ENCODE assay signal across 8 cellular contexts in the genomic region with DNA sequence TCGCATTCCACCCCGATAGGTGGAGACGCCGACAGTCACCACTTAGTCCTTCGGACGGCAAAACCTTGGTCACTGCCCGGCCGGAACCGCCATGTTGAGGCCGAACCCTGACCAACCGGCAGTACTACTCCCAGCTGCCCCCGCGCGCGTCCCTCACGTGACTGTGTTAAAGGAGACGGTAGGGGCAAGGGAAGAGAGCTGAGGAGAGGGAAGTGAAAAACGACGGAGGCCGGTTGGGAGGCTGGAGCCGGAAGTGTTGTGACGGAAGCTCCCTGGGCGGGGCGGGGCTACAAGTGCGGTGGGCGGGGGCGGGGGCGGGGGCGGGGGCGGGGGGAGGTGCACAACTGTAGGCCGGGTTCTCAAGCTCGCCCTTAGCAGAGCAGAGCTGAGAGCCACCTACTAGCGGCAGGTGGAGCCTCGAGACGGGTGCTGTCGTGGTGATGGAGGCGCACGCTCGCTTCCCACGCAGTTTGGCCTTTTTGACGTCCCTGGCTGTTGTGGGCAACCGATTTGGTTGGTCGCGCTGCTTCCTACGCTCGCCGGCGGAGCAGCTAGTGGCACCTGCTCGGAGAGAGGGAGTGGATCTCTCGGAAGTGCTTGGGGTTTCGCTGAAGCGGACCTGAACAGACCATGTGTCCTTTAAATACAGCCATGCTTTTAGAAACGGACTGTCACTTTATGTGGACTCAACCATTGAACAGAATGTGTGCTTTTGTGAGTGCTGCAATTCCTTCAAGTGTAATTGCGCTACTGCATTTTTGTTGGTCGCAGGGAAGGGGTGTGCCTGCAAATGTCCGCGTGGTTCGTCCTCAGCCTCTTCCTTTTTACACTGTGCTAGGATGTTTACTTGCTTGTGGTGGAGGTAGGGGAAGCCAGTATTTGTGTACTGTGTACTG. TPM values are rescaled to one million over a fixed set of nuclear protein-coding genes. Genes with fewer than 3 reads are reported as not detected.
A peak's percentile ranks its signal among the peaks of the same experiment; 100 is the strongest.
DNase-seq lines count a peak whose midpoint lies in the region; TF ChIP-seq lines count a peak whose summit lies in the region.

A gene with protein sequence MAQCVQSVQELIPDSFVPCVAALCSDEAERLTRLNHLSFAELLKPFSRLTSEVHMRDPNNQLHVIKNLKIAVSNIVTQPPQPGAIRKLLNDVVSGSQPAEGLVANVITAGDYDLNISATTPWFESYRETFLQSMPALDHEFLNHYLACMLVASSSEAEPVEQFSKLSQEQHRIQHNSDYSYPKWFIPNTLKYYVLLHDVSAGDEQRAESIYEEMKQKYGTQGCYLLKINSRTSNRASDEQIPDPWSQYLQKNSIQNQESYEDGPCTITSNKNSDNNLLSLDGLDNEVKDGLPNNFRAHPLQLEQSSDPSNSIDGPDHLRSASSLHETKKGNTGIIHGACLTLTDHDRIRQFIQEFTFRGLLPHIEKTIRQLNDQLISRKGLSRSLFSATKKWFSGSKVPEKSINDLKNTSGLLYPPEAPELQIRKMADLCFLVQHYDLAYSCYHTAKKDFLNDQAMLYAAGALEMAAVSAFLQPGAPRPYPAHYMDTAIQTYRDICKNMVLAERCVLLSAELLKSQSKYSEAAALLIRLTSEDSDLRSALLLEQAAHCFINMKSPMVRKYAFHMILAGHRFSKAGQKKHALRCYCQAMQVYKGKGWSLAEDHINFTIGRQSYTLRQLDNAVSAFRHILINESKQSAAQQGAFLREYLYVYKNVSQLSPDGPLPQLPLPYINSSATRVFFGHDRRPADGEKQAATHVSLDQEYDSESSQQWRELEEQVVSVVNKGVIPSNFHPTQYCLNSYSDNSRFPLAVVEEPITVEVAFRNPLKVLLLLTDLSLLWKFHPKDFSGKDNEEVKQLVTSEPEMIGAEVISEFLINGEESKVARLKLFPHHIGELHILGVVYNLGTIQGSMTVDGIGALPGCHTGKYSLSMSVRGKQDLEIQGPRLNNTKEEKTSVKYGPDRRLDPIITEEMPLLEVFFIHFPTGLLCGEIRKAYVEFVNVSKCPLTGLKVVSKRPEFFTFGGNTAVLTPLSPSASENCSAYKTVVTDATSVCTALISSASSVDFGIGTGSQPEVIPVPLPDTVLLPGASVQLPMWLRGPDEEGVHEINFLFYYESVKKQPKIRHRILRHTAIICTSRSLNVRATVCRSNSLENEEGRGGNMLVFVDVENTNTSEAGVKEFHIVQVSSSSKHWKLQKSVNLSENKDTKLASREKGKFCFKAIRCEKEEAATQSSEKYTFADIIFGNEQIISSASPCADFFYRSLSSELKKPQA (N-terminal part only) (minus strand): TSS at position 130 of the 896 bp plus-strand sequence. CDS start 364 bp downstream, outside the sequence.

- peaks cover 20% of the 10 kb centered on the region for H3F3A ChIP-seq in MM.1S (ENCODE audit: insufficient read depth, low read length)
- H3F3A ChIP-seq in neural progenitor cell (ENCODE audit: low read depth) = peaks cover 9% of the 10 kb centered on the region

- peak within 1 kb of the TSS; percentile 98 for H2AFZ ChIP-seq in MM.1S (ENCODE audit: low read length)
- H2AFZ ChIP-seq in neural progenitor cell (replicated peaks) = peak within 1 kb of the TSS; percentile 98

- in situ Hi-C loops in HAP-1 (cut with MboI; ENCODE audit: low sequenced_read_pairs) = no loop called here

- H3K27me3 ChIP-seq in HAP-1 (ENCODE audit: low read depth) = no peaks in the 10 kb centered on the region
- H3K27me3 ChIP-seq in MM.1S (replicated peaks; ENCODE audit: insufficient read depth, low read length) = no peaks in the 10 kb centered on the region
- H3K27me3 ChIP-seq in neural progenitor cell = no peaks in the 10 kb centered on the region

- H3K9me3 ChIP-seq in HAP-1 = no peaks in the 10 kb centered on the region
- no peaks in the 10 kb centered on the region for H3K9me3 ChIP-seq in MM.1S (replicated peaks; ENCODE audit: insufficient read depth, low read length)
- H3K9me3 ChIP-seq in neural progenitor cell (ENCODE audit: low read depth) = no peaks in the 10 kb centered on the region

- TF ChIP-seq CTCF in MM.1S (IDR thresholded peaks at IDR 0.05; ENCODE audit: low read length) (no peak), foreskin fibroblast (IDR thresholded peaks at IDR 0.05; ENCODE audit: low read depth, low read length) (no peak), neural progenitor cell (IDR thresholded peaks at IDR 0.05) (no peak)

- H3K4me2 ChIP-seq in MM.1S (ENCODE audit: low read depth, low read length) (peak within 1 kb of the TSS; percentile 84), neural progenitor cell (peak within 1 kb of the TSS; percentile 90)

- H3K4me1 ChIP-seq in HAP-1 = peaks cover 20% of the 10 kb centered on the region
- H3K4me1 ChIP-seq in MM.1S (ENCODE audit: low read length) = 0 out of 2 replicates have a peak, but pooled peaks cover 3% of the 10 kb centered on the region
- H3K4me1 ChIP-seq in neural progenitor cell = peaks cover 7% of the 10 kb centered on the region

- DNase-seq in GDM1 (lab: John Stamatoyannopoulos, UW) (peak; percentile 95), HAP-1 (ENCODE audit: low spot score in 2 of 2) (peak; percentile 98 to 99), MM.1S (peak; percentile 98), SIG-M5 (lab: John Stamatoyannopoulos, UW) (peak; percentile 94), activated gamma-delta T cell treated with Interleukin-2 at 50 U/mL for 16 hours (peak; percentile 87), foreskin fibroblast (peak; percentile 97 to 99), neural progenitor cell (ENCODE audit: low spot score) (peak; percentile 98), stromal cell of bone marrow (ENCODE audit: low read depth) (peak; percentile 98)

- H3K9me2 ChIP-seq in MM.1S (replicated peaks; ENCODE audit: insufficient read depth, low read length) = no peaks in the 10 kb centered on the region

- H3K9me3 Mint-ChIP-seq in neural progenitor cell = no peaks in the 10 kb centered on the region

- H4K20me1 ChIP-seq in MM.1S (ENCODE audit: insufficient read depth, low read length) (0 out of 2 replicates have a peak, but pooled peaks cover 6% of the 10 kb centered on the region), neural progenitor cell (ENCODE audit: low read depth) (peaks cover 21% of the 10 kb centered on the region)

- no peaks in the 10 kb centered on the region for H3K36me3 ChIP-seq in HAP-1 (replicated peaks)
- H3K36me3 ChIP-seq in MM.1S (replicated peaks; ENCODE audit: insufficient read depth, low read length) = no peaks in the 10 kb centered on the region
- no peaks in the 10 kb centered on the region for H3K36me3 ChIP-seq in neural progenitor cell

- H3K4me1 Mint-ChIP-seq in neural progenitor cell = peaks cover 30% of the 10 kb centered on the region

- peaks cover 6% of the 10 kb centered on the region for H3K36me3 Mint-ChIP-seq in neural progenitor cell

- H3K27ac ChIP-seq in MM.1S (ENCODE audit: low read length) = peak within 1 kb of the TSS; percentile 94
- H3K27ac ChIP-seq in neural progenitor cell = peak within 1 kb of the TSS; percentile 74

- H3K27me3 Mint-ChIP-seq in neural progenitor cell (ENCODE audit: insufficient read depth, low read depth) = peaks cover 2% of the 10 kb centered on the region

- H3K4me3 Mint-ChIP-seq in neural progenitor cell = peak within 1 kb of the TSS; percentile 100

- H3K9ac ChIP-seq in MM.1S (ENCODE audit: low read length) (peak within 1 kb of the TSS; percentile 95), neural progenitor cell (peak within 1 kb of the TSS; percentile 79)

- H3K27ac Mint-ChIP-seq in neural progenitor cell = peak within 1 kb of the TSS; percentile 100

- H3K4me3 ChIP-seq in HAP-1 (peak within 1 kb of the TSS; percentile 89), MM.1S (ENCODE audit: low read length) (peak within 1 kb of the TSS; percentile 99), foreskin fibroblast (ENCODE audit: low read depth in 1 of 2, low read length in 2 of 2) (peak within 1 kb of the TSS; percentile 97), neural progenitor cell (peak within 1 kb of the TSS; percentile 69)

- H3K79me2 ChIP-seq in MM.1S (ENCODE audit: low read length) (peaks cover 46% of the 10 kb centered on the region), neural progenitor cell (ENCODE audit: low read depth) (peaks cover 46% of the 10 kb centered on the region)

RNA-seq across cellular contexts. Expression of the gene that starts here (rescaled TPM):
- 46.4 and 51.5 TPM in 2 replicates for total RNA-seq in neural progenitor cell (ENCODE audit: low replicate concordance)

Comparison
In these comparisons a context has a peak if more than half of its experiments do, and no peak if none do; other contexts are left out.
1. Peak in every context shown above with its lines: DNase-seq, H3K4me3 ChIP-seq and H3K27ac ChIP-seq.